15 cellular contexts compared by ENCODE assay signal in the genomic region with DNA sequence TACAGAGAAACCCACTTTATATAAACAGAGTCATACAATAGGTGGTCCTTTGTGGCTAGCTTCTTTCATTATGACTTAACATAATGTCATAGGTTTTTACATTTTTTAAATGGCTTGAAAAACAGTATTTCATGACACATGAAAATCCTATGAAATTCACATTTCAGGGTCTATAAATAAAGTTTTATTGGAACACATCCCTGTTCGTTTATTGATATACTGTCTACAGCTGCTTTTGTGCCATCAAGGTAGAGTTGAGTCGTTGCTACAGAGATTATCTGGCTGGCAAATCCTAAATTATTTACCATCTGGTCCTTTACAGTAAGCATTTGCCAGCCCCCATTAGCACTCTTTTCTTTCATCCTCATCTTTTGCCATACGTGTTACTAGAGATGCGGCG. TPM values are rescaled to one million over a fixed set of nuclear protein-coding genes. Genes with fewer than 3 reads are reported as not detected.
DNase-seq lines count a peak whose midpoint lies in the region; ATAC-seq and TF ChIP-seq lines count a peak whose summit lies in the region.
"Had no signal": no experiment of that assay in that cellular context is flagged by ENCODE, and none has a peak within 500 bp of the region (broad histone marks: within the 10 kb centered on the region; RNA-seq: fewer than 3 reads in every experiment).

No MANE protein-coding gene starts in this region.

- H3K27me3 ChIP-seq in heart left ventricle = no peaks in the 10 kb centered on the region
- H3K27me3 ChIP-seq: brain microvascular endothelial cell, suprapubic skin had no signal

- no peak overlapping the region for H3K4me3 ChIP-seq in heart left ventricle
- H3K4me3 ChIP-seq: prostate gland, suprapubic skin had no signal

- H3K36me3 Mint-ChIP-seq in activated naive CD8-positive, alpha-beta T cell = peaks cover 3% of the 10 kb centered on the region
- peaks cover 4% of the 10 kb centered on the region for H3K36me3 Mint-ChIP-seq in natural killer cell treated with Interleukin-12 subunit alpha and Interleukin-12 subunit beta and Interleukin-15 and Interleukin-18, amount 100 ng/mL, for 72 hours

- no peaks in the 10 kb centered on the region for H3K9me3 ChIP-seq in heart left ventricle
- H3K9me3 ChIP-seq: prostate gland, suprapubic skin had no signal

- no peak for TF ChIP-seq CTCF in heart left ventricle (IDR thresholded peaks at IDR 0.05)

- peaks cover 0 to 54% (median 45%) of the 10 kb centered on the region in 9 donors for H3K36me3 ChIP-seq in heart left ventricle

- H3K27ac Mint-ChIP-seq in activated naive CD8-positive, alpha-beta T cell = peak overlapping the region; percentile 82
- peak overlapping the region; percentile 60 to 69 for H3K27ac Mint-ChIP-seq in natural killer cell treated with Interleukin-12 subunit alpha and Interleukin-12 subunit beta and Interleukin-15 and Interleukin-18, amount 100 ng/mL, for 72 hours

- intact Hi-C loops in heart left ventricle (cut with DNase I) = no loop called here

- H3K4me1 Mint-ChIP-seq in activated naive CD8-positive, alpha-beta T cell (ENCODE audit: low read depth) = peaks cover 23% of the 10 kb centered on the region
- H3K4me1 Mint-ChIP-seq in natural killer cell treated with Interleukin-12 subunit alpha and Interleukin-12 subunit beta and Interleukin-15 and Interleukin-18, amount 100 ng/mL, for 72 hours (ENCODE audit: low read depth in 2 of 2) = peaks cover 18 to 23% of the 10 kb centered on the region in 2 donors

- DNase-seq in NCI-H82 (lab: John Stamatoyannopoulos, UW) (peak; percentile 49), NCI-H82 treated with DMSO at 0.1 percent for 48 hours (lab: John Stamatoyannopoulos, UW; ENCODE audit: unreplicated experiment) (no peak), DMS 273 (lab: John Stamatoyannopoulos, UW; ENCODE audit: unreplicated experiment) (peak; percentile 67), dermis blood vessel endothelial cell (no peak), kidney tubule cell (ENCODE audit: low spot score) (no peak), heart left ventricle (no peak)
- no peak for DNase-seq in natural killer cell treated with Interleukin-12 subunit alpha and Interleukin-12 subunit beta and Interleukin-15 and Interleukin-18, amount 100 ng/mL, for 72 hours (ENCODE audit: low spot score)
- DNase-seq: brain microvascular endothelial cell; GDM1; stimulated activated CD4-positive, alpha-beta T cell treated with anti-CD3 and anti-CD28 coated beads, Interleukin-12 subunit alpha, Interleukin-12 subunit beta, amount 100 ng/mL, for 4 hours had no signal

- H3K9me3 Mint-ChIP-seq in activated naive CD8-positive, alpha-beta T cell (ENCODE audit: low read depth) = no peaks in the 10 kb centered on the region
- H3K9me3 Mint-ChIP-seq in natural killer cell treated with Interleukin-12 subunit alpha and Interleukin-12 subunit beta and Interleukin-15 and Interleukin-18, amount 100 ng/mL, for 72 hours = no peaks in the 10 kb centered on the region

- H3K27me3 Mint-ChIP-seq in activated naive CD8-positive, alpha-beta T cell = no peaks in the 10 kb centered on the region
- no peaks in the 10 kb centered on the region for H3K27me3 Mint-ChIP-seq in natural killer cell treated with Interleukin-12 subunit alpha and Interleukin-12 subunit beta and Interleukin-15 and Interleukin-18, amount 100 ng/mL, for 72 hours

- H3K4me3 Mint-ChIP-seq in activated naive CD8-positive, alpha-beta T cell = peak overlapping the region; percentile 75
- peak overlapping the region; percentile 79 for H3K4me3 Mint-ChIP-seq in natural killer cell treated with Interleukin-12 subunit alpha and Interleukin-12 subunit beta and Interleukin-15 and Interleukin-18, amount 100 ng/mL, for 72 hours

- ATAC-seq in natural killer cell treated with Interleukin-12 subunit alpha and Interleukin-12 subunit beta and Interleukin-15 and Interleukin-18, amount 100 ng/mL, for 72 hours = no peak
- no peak for ATAC-seq in heart left ventricle

- 93 to 96% (median 95%) methylated on average over 5 of the region's 5 CpGs for WGBS in heart left ventricle, 4 donors

- TF ChIP-seq POLR2A in heart left ventricle (IDR thresholded peaks at IDR 0.05) = no peak

- peaks cover 0 to 41% (median 23%) of the 10 kb centered on the region in 12 donors for H3K4me1 ChIP-seq in heart left ventricle

- H3K27ac ChIP-seq in heart left ventricle = no peak overlapping the region
- H3K27ac ChIP-seq: brain microvascular endothelial cell, prostate gland, suprapubic skin had no signal

RNA-seq across cellular contexts. Expression of a gene that starts 2.3 kb away (rescaled TPM):
- 10 to 100 TPM; 41.5 to 45.8 TPM for total RNA-seq in natural killer cell treated with Interleukin-12 subunit alpha and Interleukin-12 subunit beta and Interleukin-15 and Interleukin-18, amount 100 ng/mL, for 72 hours
- total RNA-seq in dermis blood vessel endothelial cell (35.4 and 38.3 TPM in 2 replicates), heart left ventricle (10 to 100 TPM; 24.8 to 46.9 (median 28.4) TPM)
- polyA plus RNA-seq in heart left ventricle = 10 to 100 TPM; 34.6 to 47.0 TPM

RNA-seq across cellular contexts. Expression of a gene that starts 16.9 kb away (rescaled TPM):
- 10 to 100 TPM; 15.6 to 26.9 TPM for total RNA-seq in natural killer cell treated with Interleukin-12 subunit alpha and Interleukin-12 subunit beta and Interleukin-15 and Interleukin-18, amount 100 ng/mL, for 72 hours
- total RNA-seq in dermis blood vessel endothelial cell = 15.1 and 19.3 TPM in 2 replicates
- total RNA-seq in heart left ventricle = 10 to 100 TPM in 2 of 9 donors, 1 to 10 TPM in 7; 2.7 to 13.8 (median 6.0) TPM
- polyA plus RNA-seq in heart left ventricle = 1 to 10 TPM; 1.4 to 9.7 TPM

RNA-seq across cellular contexts. Expression of a gene that starts 25.9 kb away (rescaled TPM):
- 10 to 100 TPM; 29.6 to 39.0 TPM for total RNA-seq in natural killer cell treated with Interleukin-12 subunit alpha and Interleukin-12 subunit beta and Interleukin-15 and Interleukin-18, amount 100 ng/mL, for 72 hours
- total RNA-seq in dermis blood vessel endothelial cell (37.4 and 43.1 TPM in 2 replicates), heart left ventricle (10 to 100 TPM; 19.7 to 43.0 (median 26.5) TPM)
- 10 to 100 TPM; 13.3 to 19.9 TPM for polyA plus RNA-seq in heart left ventricle

RNA-seq across cellular contexts. Expression of a gene that starts 26.1 kb away (rescaled TPM):
- 10 to 100 TPM; 52.3 to 82.8 TPM for total RNA-seq in natural killer cell treated with Interleukin-12 subunit alpha and Interleukin-12 subunit beta and Interleukin-15 and Interleukin-18, amount 100 ng/mL, for 72 hours
- total RNA-seq in dermis blood vessel endothelial cell = 25.6 and 27.4 TPM in 2 replicates
- 10 to 100 TPM in 5 of 9 donors, 1 to 10 TPM in 4; 5.4 to 13.9 (median 10.3) TPM for total RNA-seq in heart left ventricle
- polyA plus RNA-seq in heart left ventricle = 10 to 100 TPM in 1 of 2 donors, 1 to 10 TPM in 1; 4.7 to 11.1 TPM

RNA-seq across cellular contexts. Expression of a gene that starts 38.1 kb away (rescaled TPM):
- 1 to 10 TPM; 1.5 to 5.0 TPM for total RNA-seq in natural killer cell treated with Interleukin-12 subunit alpha and Interleukin-12 subunit beta and Interleukin-15 and Interleukin-18, amount 100 ng/mL, for 72 hours
- total RNA-seq in dermis blood vessel endothelial cell = 0.14 and 0.17 TPM in 2 replicates
- under 1 TPM in 2 of 9 donors, not detected in 7; 0.56 to 0.76 TPM for total RNA-seq in heart left ventricle
- under 1 TPM in 1 of 2 donors, not detected in 1; 0.08 TPM for polyA plus RNA-seq in heart left ventricle
- total RNA-seq: fibroblast of lung, kidney epithelial cell had no signal

Comparison
In these comparisons a context has a peak if more than half of its experiments do, and no peak if none do; other contexts are left out.
1. DNase-seq: peak in NCI-H82 (single experiment) and DMS 273 (single experiment); none in NCI-H82 treated with DMSO at 0.1 percent for 48 hours (single experiment), natural killer cell treated with Interleukin-12 subunit alpha and Interleukin-12 subunit beta and Interleukin-15 and Interleukin-18, amount 100 ng/mL, for 72 hours (single experiment), dermis blood vessel endothelial cell (single experiment), kidney tubule cell (single experiment) and heart left ventricle (0 of 5).